In the genomic region with DNA sequence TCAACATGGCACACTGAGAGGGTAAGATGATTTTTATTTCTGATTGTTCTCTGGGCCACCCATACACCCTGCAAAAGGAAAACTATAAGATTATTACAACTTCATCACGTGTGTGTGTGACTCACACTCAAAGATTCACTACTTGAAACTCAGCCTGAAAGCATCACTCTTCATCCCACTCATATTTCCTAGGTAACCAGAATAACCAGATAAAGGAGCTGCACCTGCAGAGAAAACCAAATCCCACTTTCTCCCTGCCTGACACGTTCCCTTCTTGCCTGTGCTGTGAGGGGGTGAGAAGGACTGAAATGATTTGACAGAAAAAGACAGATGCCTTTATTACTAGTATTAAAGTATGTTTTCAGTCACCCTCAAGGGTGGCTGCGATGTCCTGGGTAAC, we compare ENCODE assay signal across 8 cellular contexts.
A peak's percentile ranks its signal among the peaks of the same experiment; 100 is the strongest.
DNase-seq lines count a peak whose midpoint lies in the region; ATAC-seq, FAIRE-seq and TF ChIP-seq lines count a peak whose summit lies in the region.

No MANE protein-coding gene starts in this region.

- DNase-seq in GM12891 (ENCODE audit: insufficient read length, low spot score) (no peak), RPMI7951 (ENCODE audit: low read depth) (peak; percentile 33), iris pigment epithelial cell (ENCODE audit: low read depth) (peak; percentile 65), NCI-H1105 treated with DMSO at 0.1 percent for 48 hours (lab: John Stamatoyannopoulos, UW) (no peak), pons (ENCODE audit: low spot score) (no peak), coronary artery (ENCODE audit: low spot score) (no peak), NCI-H510A treated with DMSO at 0.1 percent for 48 hours (lab: John Stamatoyannopoulos, UW) (no peak)

- H3K4me3 ChIP-seq in coronary artery: no peak overlapping the region

- peak overlapping the region in 1 of 2 donors; percentile 30 for H3K27ac ChIP-seq in coronary artery

- no peak for TF ChIP-seq CTCF in coronary artery (IDR thresholded peaks at IDR 0.05)

- no peak for TF ChIP-seq POLR2A in GM12891 (IDR thresholded peaks at IDR 0.05; ENCODE audit: low read depth, low read length)

- FAIRE-seq in GM12891 (lab: Jason Lieb, UNC): no peak

- ATAC-seq in GM21576 (IDR thresholded peaks at IDR 0.05; ENCODE audit: unreplicated experiment): peak; percentile 58

TF ChIP-seq in GM12891, 5 proteins besides CTCF, POLR2A, EP300 and RAD21:
- 0 out of 2 replicates have a peak, but pooled peaks have one; percentile 24 for TF ChIP-seq POU2F2 (IDR thresholded peaks at IDR 0.05; ENCODE audit: low read depth, low read length)
- TF ChIP-seq PAX5 (IDR thresholded peaks at IDR 0.05; ENCODE audit: insufficient read depth, low read length, severe bottlenecking): no peak
TF ChIP-seq in GM12891: peak in this region for 1.

Comparison
In these comparisons a context has a peak if more than half of its experiments do, and no peak if none do; other contexts are left out.
1. DNase-seq: peak in RPMI7951 (single experiment) and iris pigment epithelial cell (single experiment); none in GM12891 (single experiment), NCI-H1105 treated with DMSO at 0.1 percent for 48 hours (single experiment), pons (single experiment), coronary artery (single experiment) and NCI-H510A treated with DMSO at 0.1 percent for 48 hours (single experiment).